8 cellular contexts compared by ENCODE assay signal in genomic region chr16:352547-353403, GRCh38. TPM values are rescaled to one million over a fixed set of nuclear protein-coding genes. Genes with fewer than 3 reads are reported as not detected.
DNase-seq lines count a peak whose midpoint lies in the region; ATAC-seq and TF ChIP-seq lines count a peak whose summit lies in the region.

Gene AXIN1 (minus strand): TSS chr16:352723. CDS start chr16:347025, 5,698 bp downstream.

- no TSS peak for BruUV-seq in Panc1 (replicated peaks; lab: Mats Ljungman, UMichigan)

- H3K9me3 ChIP-seq in KOPT-K1 (ENCODE audit: insufficient read depth, low read length, poor library complexity, severe bottlenecking) (no peaks in the 10 kb centered on the region), Panc1 (ENCODE audit: control insufficient read depth, insufficient read depth, low read depth, low read length) (no peaks in the 10 kb centered on the region), muscle layer of colon (ENCODE audit: low read length) (no peaks in the 10 kb centered on the region)

- CTCF ChIA-PET in Panc1 (lab: Charles Lee), result interaction anchor here (0.6 to 1.0 kb wide), 13 partner anchors 10 to 1643 kb away, joined by 3 to 9 read pairs (median 4); partner anchors contain the start of gene LUC7L

- no peaks in the 10 kb centered on the region for H3K27me3 Mint-ChIP-seq in activated T-cell treated with anti-CD3 and anti-CD28 coated beads, Interleukin-2, amount 50 U/mL, for 4 hours (ENCODE audit: low read depth)

- H3K9me3 Mint-ChIP-seq in activated T-cell treated with anti-CD3 and anti-CD28 coated beads, Interleukin-2, amount 50 U/mL, for 4 hours, result no peaks in the 10 kb centered on the region

- H3K36me3 ChIP-seq in KOPT-K1 (ENCODE audit: insufficient read depth, low read length), result peaks cover 8% of the 10 kb centered on the region; the same call in 1 of the 2 replicates
- H3K36me3 ChIP-seq in Panc1 (ENCODE audit: control insufficient read depth, insufficient read depth, low read length), result no peaks in the 10 kb centered on the region
- H3K36me3 ChIP-seq in muscle layer of colon (ENCODE audit: insufficient read depth, low read length), result peaks cover 6% of the 10 kb centered on the region

- intact Hi-C loops in Panc1 (cut with micrococcal nuclease; ENCODE audit: unreplicated experiment), result no loop called here

- H3K4me1 ChIP-seq in Panc1 (ENCODE audit: control insufficient read depth, insufficient read depth, low read length) (peaks cover 8% of the 10 kb centered on the region), muscle layer of colon (ENCODE audit: insufficient read depth, low read length) (peaks cover 4% of the 10 kb centered on the region)

- H3K27me3 ChIP-seq in Panc1 (ENCODE audit: control insufficient read depth, insufficient read depth, low read length) (no peaks in the 10 kb centered on the region), muscle layer of colon (ENCODE audit: control insufficient read depth in 1 of 2, insufficient read depth in 2 of 2, low read length in 2 of 2) (no peaks in the 10 kb centered on the region)

- POLR2A ChIA-PET in Panc1 (lab: Charles Lee), result interaction anchor here (0.6 to 0.7 kb wide), 5 partner anchors 11 to 132 kb away, joined by 3 to 19 read pairs (median 6); no protein-coding TSS in a partner anchor

- ATAC-seq in GM21576 (IDR thresholded peaks at IDR 0.05; ENCODE audit: unreplicated experiment) (peak; percentile 50), Panc1 (peak; percentile 86), esophagus mucosa (peak; percentile 92)
- peak; percentile 80 to 84 for ATAC-seq in activated T-cell treated with anti-CD3 and anti-CD28 coated beads, Interleukin-2, amount 50 U/mL, for 4 hours

- TF ChIP-seq CTCF in Panc1 (IDR thresholded peaks at IDR 0.05), result peak; percentile 89

- H3K36me3 Mint-ChIP-seq in activated T-cell treated with anti-CD3 and anti-CD28 coated beads, Interleukin-2, amount 50 U/mL, for 4 hours (ENCODE audit: insufficient read depth), result peaks cover 7% of the 10 kb centered on the region

- H3K9ac ChIP-seq in muscle layer of colon (ENCODE audit: low read length), result no peak within 1 kb of the TSS

- peaks cover 57% of the 10 kb centered on the region for H3K4me1 Mint-ChIP-seq in activated T-cell treated with anti-CD3 and anti-CD28 coated beads, Interleukin-2, amount 50 U/mL, for 4 hours (ENCODE audit: low read depth)

- in situ Hi-C loops in Panc1 (cut with HindIII; ENCODE audit: low pct_unique_long_range_greater_than_20kb, low sequenced_read_pairs), result no loop called here

- peak within 1 kb of the TSS; percentile 71 to 82 for H3K4me3 ChIP-seq in Panc1 (ENCODE audit: low read depth in 2 of 2, low read length in 2 of 2)
- peak within 1 kb of the TSS; percentile 42 to 56 for H3K4me3 ChIP-seq in muscle layer of colon (ENCODE audit: low read depth in 1 of 2, low read length in 2 of 2)

- DNase-seq in DMS 273 treated with DMSO at 0.1 percent for 48 hours (lab: John Stamatoyannopoulos, UW) (peak; percentile 99), Panc1 (ENCODE audit: low read depth, low spot score) (peak; percentile 39)
- DNase-seq in activated T-cell treated with anti-CD3 and anti-CD28 coated beads, Interleukin-2, amount 50 U/mL, for 4 hours, result peak; percentile 100
- peak; percentile 100 for DNase-seq in stimulated activated CD8-positive, alpha-beta memory T cell treated with anti-CD3 and anti-CD28 coated beads, Interleukin-7, amount 100 ng/mL, for 1 hour (ENCODE audit: low read depth in 2 of 2)

- H3K27ac ChIP-seq in KOPT-K1 (ENCODE audit: low read depth, low read length, poor library complexity, severe bottlenecking), result peak within 1 kb of the TSS; percentile 53
- peak within 1 kb of the TSS; percentile 83 for H3K27ac ChIP-seq in Panc1 (ENCODE audit: low read length)
- H3K27ac ChIP-seq in muscle layer of colon (ENCODE audit: low read depth, low read length), result peak within 1 kb of the TSS; percentile 34

- peak within 1 kb of the TSS; percentile 87 for H3K4me3 Mint-ChIP-seq in activated T-cell treated with anti-CD3 and anti-CD28 coated beads, Interleukin-2, amount 50 U/mL, for 4 hours

RNA-seq across cellular contexts. Expression of gene AXIN1, which starts in this region (rescaled TPM):
- 53.3 TPM for total RNA-seq in Panc1 (2021; ENCODE audit: unreplicated experiment)
- polyA plus RNA-seq in Panc1 (2012; ENCODE audit: insufficient read length), result 82.4 TPM
- 10 to 100 TPM; 34.1 to 40.4 (median 35.4) TPM for total RNA-seq in activated T-cell treated with anti-CD3 and anti-CD28 coated beads, Interleukin-2, amount 50 U/mL, for 4 hours
- total RNA-seq in esophagus mucosa, result 15.3 TPM

Comparison
In these comparisons a context has a peak if more than half of its experiments do, and no peak if none do; other contexts are left out.
1. Peak in every context shown above with its lines: DNase-seq, ATAC-seq, H3K4me3 ChIP-seq and H3K27ac ChIP-seq.
2. DNase-seq: peak in every context shown above with its lines; median percentile 100 in activated T-cell treated with anti-CD3 and anti-CD28 coated beads, Interleukin-2, amount 50 U/mL, for 4 hours; 100 in stimulated activated CD8-positive, alpha-beta memory T cell treated with anti-CD3 and anti-CD28 coated beads, Interleukin-7, amount 100 ng/mL, for 1 hour; 99 in DMS 273 treated with DMSO at 0.1 percent for 48 hours; 39 in Panc1.